ENCODE assay signal across 12 cellular contexts in genomic region chr3:166510382-166510781, GRCh38.
"Had no signal": no experiment of that assay in that cellular context is flagged by ENCODE, and none has a peak within 500 bp of the region (broad histone marks: within the 10 kb centered on the region; RNA-seq: fewer than 3 reads in every experiment).

No MANE protein-coding gene starts in this region.

- H3K4me3 Mint-ChIP-seq: natural killer cell; stimulated activated memory B cell treated with anti-CD40 and anti-IgM and Interleukin-4, amounts not matched to agents 10 μg/mL and 1 μg/mL and 100 μg/mL, for 72 hours; T-helper 17 cell had no signal

- ATAC-seq: left colon; mucosa of descending colon; natural killer cell; right lobe of liver; stimulated activated memory B cell treated with anti-CD40 and anti-IgM and Interleukin-4, amounts not matched to agents 10 μg/mL and 1 μg/mL and 100 μg/mL, for 72 hours; T-helper 17 cell had no signal

- H3K27ac Mint-ChIP-seq: natural killer cell; stimulated activated memory B cell treated with anti-CD40 and anti-IgM and Interleukin-4, amounts not matched to agents 10 μg/mL and 1 μg/mL and 100 μg/mL, for 72 hours; T-helper 17 cell had no signal

- H3K27me3 Mint-ChIP-seq: stimulated activated memory B cell treated with anti-CD40 and anti-IgM and Interleukin-4, amounts not matched to agents 10 μg/mL and 1 μg/mL and 100 μg/mL, for 72 hours; T-helper 17 cell had no signal

- DNase-seq: activated effector memory CD4-positive, alpha-beta T cell treated with Interleukin-2 at 50 U/mL for 16 hours; aorta; dorsolateral prefrontal cortex; left colon; mucosa of descending colon; natural killer cell; right lobe of liver; spleen; stimulated activated CD4-positive, alpha-beta T cell treated with anti-CD3 and anti-CD28 coated beads, Interleukin-1b, Interleukin-23, amount 100 ng/mL, for 48 hours; T-helper 17 cell; transverse colon had no signal

- H3K4me1 Mint-ChIP-seq: natural killer cell; stimulated activated memory B cell treated with anti-CD40 and anti-IgM and Interleukin-4, amounts not matched to agents 10 μg/mL and 1 μg/mL and 100 μg/mL, for 72 hours; T-helper 17 cell had no signal

- H3K36me3 Mint-ChIP-seq: stimulated activated memory B cell treated with anti-CD40 and anti-IgM and Interleukin-4, amounts not matched to agents 10 μg/mL and 1 μg/mL and 100 μg/mL, for 72 hours had no signal
